ENCODE assay signal across 1 cellular context in genomic region chr17:79813826-79814623, GRCh38.
TF ChIP-seq lines count a peak whose summit lies in the region.

No MANE protein-coding gene starts in this region.

TF ChIP-seq in WTC11, 78 proteins besides CTCF, POLR2A, EP300 and RAD21 (continued from another document):
- TF ChIP-seq, protein P1, sequence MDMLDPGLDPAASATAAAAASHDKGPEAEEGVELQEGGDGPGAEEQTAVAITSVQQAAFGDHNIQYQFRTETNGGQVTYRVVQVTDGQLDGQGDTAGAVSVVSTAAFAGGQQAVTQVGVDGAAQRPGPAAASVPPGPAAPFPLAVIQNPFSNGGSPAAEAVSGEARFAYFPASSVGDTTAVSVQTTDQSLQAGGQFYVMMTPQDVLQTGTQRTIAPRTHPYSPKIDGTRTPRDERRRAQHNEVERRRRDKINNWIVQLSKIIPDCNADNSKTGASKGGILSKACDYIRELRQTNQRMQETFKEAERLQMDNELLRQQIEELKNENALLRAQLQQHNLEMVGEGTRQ (CRISPR knock-in tag; IDR thresholded peaks at IDR 0.05) = peak; percentile 46; the same call in 1 of the 2 replicates
- TF ChIP-seq E2F5 (CRISPR knock-in tag; IDR thresholded peaks at IDR 0.05) (no peak), ATF6 (CRISPR knock-in tag; IDR thresholded peaks at IDR 0.05) (no peak), RORB (CRISPR knock-in tag; IDR thresholded peaks at IDR 0.05) (no peak), ZBTB21 (CRISPR knock-in tag; IDR thresholded peaks at IDR 0.05; ENCODE audit: borderline replicate concordance) (no peak)
- TF ChIP-seq, protein P2, sequence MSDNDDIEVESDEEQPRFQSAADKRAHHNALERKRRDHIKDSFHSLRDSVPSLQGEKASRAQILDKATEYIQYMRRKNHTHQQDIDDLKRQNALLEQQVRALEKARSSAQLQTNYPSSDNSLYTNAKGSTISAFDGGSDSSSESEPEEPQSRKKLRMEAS (CRISPR knock-in tag; IDR thresholded peaks at IDR 0.05) = peak; percentile 87
- TF ChIP-seq, protein P3, sequence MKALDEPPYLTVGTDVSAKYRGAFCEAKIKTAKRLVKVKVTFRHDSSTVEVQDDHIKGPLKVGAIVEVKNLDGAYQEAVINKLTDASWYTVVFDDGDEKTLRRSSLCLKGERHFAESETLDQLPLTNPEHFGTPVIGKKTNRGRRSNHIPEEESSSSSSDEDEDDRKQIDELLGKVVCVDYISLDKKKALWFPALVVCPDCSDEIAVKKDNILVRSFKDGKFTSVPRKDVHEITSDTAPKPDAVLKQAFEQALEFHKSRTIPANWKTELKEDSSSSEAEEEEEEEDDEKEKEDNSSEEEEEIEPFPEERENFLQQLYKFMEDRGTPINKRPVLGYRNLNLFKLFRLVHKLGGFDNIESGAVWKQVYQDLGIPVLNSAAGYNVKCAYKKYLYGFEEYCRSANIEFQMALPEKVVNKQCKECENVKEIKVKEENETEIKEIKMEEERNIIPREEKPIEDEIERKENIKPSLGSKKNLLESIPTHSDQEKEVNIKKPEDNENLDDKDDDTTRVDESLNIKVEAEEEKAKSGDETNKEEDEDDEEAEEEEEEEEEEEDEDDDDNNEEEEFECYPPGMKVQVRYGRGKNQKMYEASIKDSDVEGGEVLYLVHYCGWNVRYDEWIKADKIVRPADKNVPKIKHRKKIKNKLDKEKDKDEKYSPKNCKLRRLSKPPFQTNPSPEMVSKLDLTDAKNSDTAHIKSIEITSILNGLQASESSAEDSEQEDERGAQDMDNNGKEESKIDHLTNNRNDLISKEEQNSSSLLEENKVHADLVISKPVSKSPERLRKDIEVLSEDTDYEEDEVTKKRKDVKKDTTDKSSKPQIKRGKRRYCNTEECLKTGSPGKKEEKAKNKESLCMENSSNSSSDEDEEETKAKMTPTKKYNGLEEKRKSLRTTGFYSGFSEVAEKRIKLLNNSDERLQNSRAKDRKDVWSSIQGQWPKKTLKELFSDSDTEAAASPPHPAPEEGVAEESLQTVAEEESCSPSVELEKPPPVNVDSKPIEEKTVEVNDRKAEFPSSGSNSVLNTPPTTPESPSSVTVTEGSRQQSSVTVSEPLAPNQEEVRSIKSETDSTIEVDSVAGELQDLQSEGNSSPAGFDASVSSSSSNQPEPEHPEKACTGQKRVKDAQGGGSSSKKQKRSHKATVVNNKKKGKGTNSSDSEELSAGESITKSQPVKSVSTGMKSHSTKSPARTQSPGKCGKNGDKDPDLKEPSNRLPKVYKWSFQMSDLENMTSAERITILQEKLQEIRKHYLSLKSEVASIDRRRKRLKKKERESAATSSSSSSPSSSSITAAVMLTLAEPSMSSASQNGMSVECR (CRISPR knock-in tag; IDR thresholded peaks at IDR 0.05; ENCODE audit: borderline replicate concordance) = no peak
